13 cellular contexts compared by ENCODE assay signal in the genomic region with DNA sequence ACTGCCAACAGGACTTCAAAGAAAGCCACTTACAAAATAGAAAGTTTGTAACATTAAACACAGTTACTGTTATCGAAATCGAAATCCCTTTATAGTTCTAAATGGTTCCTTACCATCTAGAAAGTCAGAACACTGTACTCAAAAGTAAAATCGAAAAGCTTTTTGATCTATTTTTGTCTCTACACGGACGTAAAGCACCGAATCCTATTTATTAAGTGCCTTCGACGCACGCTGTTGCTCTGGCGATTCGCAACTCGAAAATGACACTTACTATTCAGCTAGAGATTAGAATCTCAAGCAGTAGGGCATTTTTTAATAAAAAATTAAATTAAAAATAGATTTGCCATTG.
A peak's percentile ranks its signal among the peaks of the same experiment; 100 is the strongest.
DNase-seq lines count a peak whose midpoint lies in the region; ATAC-seq and TF ChIP-seq lines count a peak whose summit lies in the region.
"Had no signal": no experiment of that assay in that cellular context is flagged by ENCODE, and none has a peak within 500 bp of the region (broad histone marks: within the 10 kb centered on the region; RNA-seq: fewer than 3 reads in every experiment).

No MANE protein-coding gene starts in this region.

- no peak for TF ChIP-seq RAD21 in SK-N-SH (IDR thresholded peaks at IDR 0.05; ENCODE audit: low read length)

- H2AFZ ChIP-seq in SK-N-SH (ENCODE audit: low read depth) = no peak overlapping the region

- H3K27me3 ChIP-seq in adrenal gland (no peaks in the 10 kb centered on the region), brain microvascular endothelial cell (replicated peaks) (no peaks in the 10 kb centered on the region), SK-N-SH (ENCODE audit: insufficient read depth) (no peaks in the 10 kb centered on the region)
- H3K27me3 ChIP-seq: stomach had no signal

- TF ChIP-seq CTCF in GM12864 (IDR thresholded peaks at IDR 0.05; ENCODE audit: low read depth, low read length, missing control alignments) (no peak), adrenal gland (IDR thresholded peaks at IDR 0.05) (no peak), brain microvascular endothelial cell (IDR thresholded peaks at IDR 0.05; ENCODE audit: low read depth, low read length, missing control alignments) (no peak), SK-N-SH (IDR thresholded peaks at IDR 0.05) (no peak)

- H3K27ac ChIP-seq in adrenal gland = peak overlapping the region in 4 of 5 donors; percentile 28 to 83 (median 74)
- no peak overlapping the region for H3K27ac ChIP-seq in brain microvascular endothelial cell
- H3K27ac ChIP-seq in SK-N-SH (ENCODE audit: low read depth in 2 of 2, low read length in 1 of 2) = no peak overlapping the region

- POLR2A ChIA-PET in SK-N-SH (lab: Yijun Ruan, JAX) = no interaction called here

- intact Hi-C loops in adrenal gland (cut with DNase I) = no loop called here

- ATAC-seq in GM21390 (IDR thresholded peaks at IDR 0.05; ENCODE audit: unreplicated experiment) (peak; percentile 80), HG03108 (IDR thresholded peaks at IDR 0.05; ENCODE audit: unreplicated experiment) (peak; percentile 83)

- no peak for TF ChIP-seq EP300 in SK-N-SH (IDR thresholded peaks at IDR 0.05; ENCODE audit: borderline replicate concordance in 1 of 2, low read depth in 1 of 2, low read length in 1 of 2)

- H3K9me2 ChIP-seq in SK-N-SH = no peaks in the 10 kb centered on the region

- peak; percentile 77 for DNase-seq in GM12864 (ENCODE audit: low read depth)
- DNase-seq in adrenal gland = no peak
- no peak for DNase-seq in DMS 273 (lab: John Stamatoyannopoulos, UW; ENCODE audit: unreplicated experiment)
- no peak for DNase-seq in brain microvascular endothelial cell
- no peak for DNase-seq in germinal center (ENCODE audit: low spot score)
- no peak for DNase-seq in SK-N-SH
- DNase-seq: activated CD4-positive, alpha-beta memory T cell treated with anti-CD3 and anti-CD28 coated beads for 36 hours; H7; kidney; posterior cingulate gyrus; stomach had no signal

- no peak overlapping the region for H3K4me2 ChIP-seq in SK-N-SH

- 52 to 69% (median 61%) methylated on average over 12 of the region's 12 CpGs for WGBS in adrenal gland, 4 donors
- 70% methylated on average over 12 of the region's 12 CpGs for WGBS in SK-N-SH (ENCODE audit: low lambda C conversion rate)

- no peaks in the 10 kb centered on the region for H3K9me3 ChIP-seq in adrenal gland (replicated peaks in 1 of 3)
- no peaks in the 10 kb centered on the region for H3K9me3 ChIP-seq in SK-N-SH
- H3K9me3 ChIP-seq: stomach had no signal

- no peak overlapping the region for H3K9ac ChIP-seq in SK-N-SH

- H3K36me3 ChIP-seq in adrenal gland (replicated peaks in 1 of 2) = no peaks in the 10 kb centered on the region
- H3K36me3 ChIP-seq in brain microvascular endothelial cell (replicated peaks) = no peaks in the 10 kb centered on the region
- H3K36me3 ChIP-seq in SK-N-SH (replicated peaks in 1 of 2; ENCODE audit: control insufficient read depth in 1 of 2, insufficient read depth in 2 of 2, low read length in 1 of 2) = no peaks in the 10 kb centered on the region
- H3K36me3 ChIP-seq: stomach had no signal

- peaks cover 9 to 33% of the 10 kb centered on the region in 2 donors for H3K4me1 ChIP-seq in adrenal gland (replicated peaks in 1 of 2)
- peaks cover 0 to 8% of the 10 kb centered on the region in 2 experiments; a peak in 2 of 4 replicates for H3K4me1 ChIP-seq in SK-N-SH (ENCODE audit: control insufficient read depth in 1 of 2, insufficient read depth in 2 of 2, low read depth in 1 of 2, low read length in 1 of 2)

- no peaks in the 10 kb centered on the region for H3K79me2 ChIP-seq in SK-N-SH (ENCODE audit: insufficient read depth)

- in situ Hi-C loops in brain microvascular endothelial cell (cut with HindIII; ENCODE audit: low pct_ligation_motif_present, low sequenced_read_pairs) = no loop called here

- H4K20me1 ChIP-seq in SK-N-SH (ENCODE audit: insufficient read depth) = no peaks in the 10 kb centered on the region

- H3K4me3 ChIP-seq in GM12864 (ENCODE audit: low read depth, low read length) (peak overlapping the region; percentile 45), adrenal gland (no peak overlapping the region), brain microvascular endothelial cell (ENCODE audit: low read depth, low read length) (no peak overlapping the region), SK-N-SH (ENCODE audit: low read depth in 2 of 2, low read length in 1 of 2) (no peak overlapping the region)
- H3K4me3 ChIP-seq: stomach had no signal

- no peak for TF ChIP-seq POLR2A in adrenal gland (IDR thresholded peaks at IDR 0.05)

- no peaks in the 10 kb centered on the region for H3F3A ChIP-seq in SK-N-SH (replicated peaks; ENCODE audit: insufficient read depth)

- CTCF ChIA-PET in SK-N-SH (lab: Yijun Ruan, JAX) = interaction anchor here (1.7 kb wide), 1 partner anchor 539 kb away, joined by 3 read pairs; no protein-coding TSS in a partner anchor

TF ChIP-seq in SK-N-SH, 30 proteins besides CTCF, POLR2A, EP300 and RAD21:
- no peak for TF ChIP-seq FOXM1 (IDR thresholded peaks at IDR 0.05; ENCODE audit: low read depth)
- TF ChIP-seq GATA2 (CRISPR knock-in tag; IDR thresholded peaks at IDR 0.05) = no peak
- no peak for TF ChIP-seq MEF2A (IDR thresholded peaks at IDR 0.05; ENCODE audit: borderline replicate concordance, low read depth)
- TF ChIP-seq RFX5 (IDR thresholded peaks at IDR 0.05; ENCODE audit: low read length) = no peak
- TF ChIP-seq POLR2AphosphoS5 (IDR thresholded peaks at IDR 0.05; ENCODE audit: low read depth, low read length) = no peak
- no peak for TF ChIP-seq TCF12 (IDR thresholded peaks at IDR 0.05)
- no peak for TF ChIP-seq RCOR1 (IDR thresholded peaks at IDR 0.05; ENCODE audit: low read length)
- no peak for TF ChIP-seq TAF1 (IDR thresholded peaks at IDR 0.05; ENCODE audit: borderline replicate concordance, low read depth, low read length)
- TF ChIP-seq NFIC (IDR thresholded peaks at IDR 0.05; ENCODE audit: borderline replicate concordance) = no peak
- no peak for TF ChIP-seq YY1 (IDR thresholded peaks at IDR 0.05; ENCODE audit: low read depth)
- TF ChIP-seq USF2 (IDR thresholded peaks at IDR 0.05; ENCODE audit: borderline replicate concordance, low read depth, low read length) = no peak
TF ChIP-seq in SK-N-SH: peak in this region for 0.

Comparison
In these comparisons a context has a peak if more than half of its experiments do, and no peak if none do; other contexts are left out.
1. H3K27ac ChIP-seq: peak in adrenal gland (4 of 5); none in brain microvascular endothelial cell (single experiment) and SK-N-SH (0 of 2).